ENCODE assay signal across 7 cellular contexts in the genomic region with DNA sequence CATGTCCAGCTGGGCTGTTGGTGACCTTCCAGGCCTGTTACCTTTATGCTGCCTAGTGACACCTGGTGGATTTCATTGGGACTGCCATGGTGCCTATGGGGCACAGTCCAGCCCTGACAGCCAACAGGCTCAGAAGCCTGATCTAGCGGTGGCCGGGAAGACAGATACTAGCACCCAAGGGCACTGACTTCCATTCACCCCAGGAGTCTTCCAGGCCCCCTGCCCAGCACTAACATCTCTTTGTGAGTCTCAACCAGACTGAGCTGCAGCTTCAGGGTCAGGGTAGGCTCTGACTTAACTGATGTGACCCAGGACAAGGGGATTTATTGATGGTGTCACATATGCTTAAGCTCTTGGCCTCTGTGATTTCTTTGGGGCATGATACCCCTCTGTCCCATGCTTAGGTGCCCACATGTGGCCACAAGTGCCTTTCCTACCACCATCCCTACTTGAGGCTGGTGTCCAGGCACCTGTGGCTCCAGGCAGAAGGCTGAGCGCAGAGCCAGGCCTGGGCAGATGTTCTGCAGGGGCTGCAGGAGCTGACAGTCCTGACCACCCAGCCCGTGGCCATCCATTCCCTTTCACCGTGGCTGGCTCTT. TPM values are rescaled to one million over a fixed set of nuclear protein-coding genes. Genes with fewer than 3 reads are reported as not detected.
DNase-seq lines count a peak whose midpoint lies in the region; ATAC-seq, FAIRE-seq and TF ChIP-seq lines count a peak whose summit lies in the region.
"Not testable (repeated sequence)": the region's sequence is repeated elsewhere in the genome, so short reads cannot be mapped to it uniquely, and the experiment has no call there.

No MANE protein-coding gene starts in this region.

- not testable (repeated sequence) for TF ChIP-seq POLR2A in esophagus squamous epithelium (IDR thresholded peaks at IDR 0.05)

- H3K36me3 ChIP-seq in esophagus squamous epithelium; mesenchymal stem cell (ENCODE audit: control insufficient read depth in 1 of 2, insufficient read depth in 2 of 2, low read depth in 1 of 2, low read length in 2 of 2): not testable (repeated sequence)

- H3K23ac ChIP-seq in mesenchymal stem cell (ENCODE audit: low read length in 2 of 2): not testable (repeated sequence)

- DNase-seq in GM18507 (ENCODE audit: extremely low spot score, insufficient read length, low read depth); esophagus squamous epithelium (lab: John Stamatoyannopoulos, UW): not testable (repeated sequence)
- peak in 3 of 5 experiments; percentile 27 to 44 (median 27) for DNase-seq in T-helper 2 cell
- DNase-seq in activated effector memory CD4-positive, alpha-beta T cell treated with anti-CD3 and anti-CD28 coated beads, Interleukin-2, amount 50 U/mL, for 16 hours: peak; percentile 84
- DNase-seq in mesenchymal stem cell: peak; percentile 44
- peak; percentile 66 to 67 for DNase-seq in stimulated activated CD4-positive, alpha-beta T cell treated with anti-CD3 and anti-CD28 coated beads, Interleukin-2, amount 100 ng/mL, for 48 hours

- ATAC-seq in HG03108 (IDR thresholded peaks at IDR 0.05; ENCODE audit: unreplicated experiment): peak; percentile 64

- H2AFZ ChIP-seq in mesenchymal stem cell (ENCODE audit: low read depth, low read length): not testable (repeated sequence)

- not testable (repeated sequence) for H3K79me1 ChIP-seq in mesenchymal stem cell (replicated peaks; ENCODE audit: low read length, poor library complexity, severe bottlenecking)

- H3K14ac ChIP-seq in mesenchymal stem cell (ENCODE audit: low read length in 2 of 2): not testable (repeated sequence)

- not testable (repeated sequence) for H2BK12ac ChIP-seq in mesenchymal stem cell (ENCODE audit: low read length in 2 of 2)

- not testable (repeated sequence) for H2BK120ac ChIP-seq in mesenchymal stem cell (ENCODE audit: low read depth, low read length)

- not testable (repeated sequence) for H4K8ac ChIP-seq in mesenchymal stem cell (ENCODE audit: low read length)

- not testable (repeated sequence) for H3K4me3 ChIP-seq in esophagus squamous epithelium; mesenchymal stem cell (ENCODE audit: insufficient read depth in 1 of 2, low read depth in 1 of 2, low read length in 2 of 2)

- not testable (repeated sequence) for H2BK5ac ChIP-seq in mesenchymal stem cell (ENCODE audit: low read depth, low read length, poor library complexity, severe bottlenecking)

- H4K91ac ChIP-seq in mesenchymal stem cell (ENCODE audit: low read length): not testable (repeated sequence)

- 33 to 43% methylated on average over 2 to 5 of the region's 5 CpGs for WGBS in esophagus squamous epithelium, 2 donors
- WGBS in mesenchymal stem cell: 51% methylated on average over 2 of the region's 5 CpGs

- not testable (repeated sequence) for H3K27ac ChIP-seq in esophagus squamous epithelium; mesenchymal stem cell (ENCODE audit: low read length, poor library complexity, severe bottlenecking)

- TF ChIP-seq CTCF in esophagus squamous epithelium (IDR thresholded peaks at IDR 0.05): peak; percentile 35 to 60 (median 58)

- not testable (repeated sequence) for H3K27me3 ChIP-seq in esophagus squamous epithelium; mesenchymal stem cell (ENCODE audit: control insufficient read depth in 1 of 2, insufficient read depth in 1 of 2, low read length in 2 of 2)

- H3K9ac ChIP-seq in mesenchymal stem cell (ENCODE audit: low read length): not testable (repeated sequence)

- not testable (repeated sequence) for H3K4me1 ChIP-seq in esophagus squamous epithelium; mesenchymal stem cell (ENCODE audit: control insufficient read depth, insufficient read depth, low read depth, low read length)

- not testable (repeated sequence) for H3K4ac ChIP-seq in mesenchymal stem cell (ENCODE audit: low read depth in 1 of 2, low read length in 2 of 2)

- intact Hi-C loops in esophagus squamous epithelium (cut with DNase I): not testable (repeated sequence)

- not testable (repeated sequence) for H2AK5ac ChIP-seq in mesenchymal stem cell (ENCODE audit: low read length, severe bottlenecking)

- H3K4me2 ChIP-seq in mesenchymal stem cell (ENCODE audit: low read length, poor library complexity, severe bottlenecking): not testable (repeated sequence)

- H3K18ac ChIP-seq in mesenchymal stem cell (ENCODE audit: low read depth in 1 of 2, low read length in 2 of 2): not testable (repeated sequence)

- H3K9me3 ChIP-seq in esophagus squamous epithelium; mesenchymal stem cell (ENCODE audit: control insufficient read depth, low read length): not testable (repeated sequence)

- FAIRE-seq in GM18507 (lab: Jason Lieb, UNC): peak; percentile 69

- H2BK15ac ChIP-seq in mesenchymal stem cell (ENCODE audit: low read depth, poor library complexity, severe bottlenecking): not testable (repeated sequence)

RNA-seq across cellular contexts. Expression of a gene that starts 8.0 kb away (rescaled TPM):
- not detected for total RNA-seq in esophagus squamous epithelium
- not detected for polyA plus RNA-seq in mesenchymal stem cell (2013, experiment 1 of 2)
- polyA plus RNA-seq in mesenchymal stem cell (2013, experiment 2 of 2): 0.01 TPM

RNA-seq across cellular contexts. Expression of a gene that starts 16.5 kb away (rescaled TPM):
- total RNA-seq in esophagus squamous epithelium: not detected
- not detected for polyA plus RNA-seq in mesenchymal stem cell (2013, experiment 1 of 2)
- polyA plus RNA-seq in mesenchymal stem cell (2013, experiment 2 of 2): not detected
